12 cellular contexts compared by ENCODE assay signal in the genomic region with DNA sequence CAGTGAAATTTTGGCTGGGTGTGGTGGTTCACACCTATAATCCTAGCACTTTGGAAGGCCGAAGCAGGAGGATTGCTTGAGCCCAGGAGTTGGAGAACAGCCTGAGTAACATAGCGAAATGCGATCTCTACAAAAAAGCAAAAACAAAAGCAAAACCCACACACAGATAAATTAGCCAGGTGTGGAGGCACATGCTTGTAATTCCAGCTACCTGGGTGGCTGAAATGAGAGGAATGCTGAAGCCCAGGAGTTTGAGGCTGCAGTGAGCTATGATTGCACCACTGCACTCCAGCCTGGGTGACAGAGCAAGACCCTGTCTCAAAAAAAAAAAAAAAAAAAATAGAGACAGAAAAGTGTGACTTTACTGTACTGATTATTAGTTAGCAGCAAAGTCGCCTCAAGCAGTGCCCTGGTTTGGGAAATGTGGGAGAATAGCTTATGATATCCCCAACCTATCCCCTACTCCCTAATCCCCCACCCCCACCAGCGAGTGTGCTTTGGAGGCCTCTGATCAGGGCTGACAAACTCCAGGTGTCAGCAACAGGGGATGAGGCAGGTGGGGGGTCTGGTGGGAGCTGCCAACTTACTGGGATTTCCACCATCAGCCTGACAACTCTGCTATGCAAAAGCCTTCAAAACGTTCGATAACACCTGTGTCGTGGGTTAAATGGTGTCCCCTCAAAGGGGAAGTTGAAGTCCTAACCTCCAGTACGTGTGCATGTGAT.
"Had no signal": no experiment of that assay in that cellular context is flagged by ENCODE, and none has a peak within 500 bp of the region (broad histone marks: within the 10 kb centered on the region; RNA-seq: fewer than 3 reads in every experiment).

No MANE protein-coding gene starts in this region.

- H3K4me3 ChIP-seq: ascending aorta, heart left ventricle, psoas muscle, right lobe of liver, suprapubic skin had no signal

- DNase-seq: activated CD4-positive, alpha-beta T cell treated with anti-CD3 and anti-CD28 coated beads, Interleukin-2, amount 50 U/mL, for 4 hours; activated naive CD4-positive, alpha-beta T cell treated with anti-CD3 and anti-CD28 coated beads for 36 hours; activated naive CD8-positive, alpha-beta T cell treated with anti-CD3 and anti-CD28 coated beads, Interleukin-2, amount 50 U/mL, for 24 hours; dermis blood vessel endothelial cell; effector memory CD8-positive, alpha-beta T cell; heart left ventricle; psoas muscle; SW 1271 had no signal

- H3K36me3 ChIP-seq: ascending aorta, heart left ventricle, right lobe of liver, suprapubic skin had no signal

- H3K27ac ChIP-seq: ascending aorta, epithelial cell of prostate, heart left ventricle, psoas muscle, right lobe of liver, suprapubic skin had no signal

- H3K4me1 ChIP-seq: ascending aorta, heart left ventricle, psoas muscle, right lobe of liver, suprapubic skin had no signal

- H3K27me3 ChIP-seq: ascending aorta, right lobe of liver had no signal

- H3K9me3 ChIP-seq: ascending aorta, heart left ventricle, psoas muscle, right lobe of liver, suprapubic skin had no signal
